In the genomic region with DNA sequence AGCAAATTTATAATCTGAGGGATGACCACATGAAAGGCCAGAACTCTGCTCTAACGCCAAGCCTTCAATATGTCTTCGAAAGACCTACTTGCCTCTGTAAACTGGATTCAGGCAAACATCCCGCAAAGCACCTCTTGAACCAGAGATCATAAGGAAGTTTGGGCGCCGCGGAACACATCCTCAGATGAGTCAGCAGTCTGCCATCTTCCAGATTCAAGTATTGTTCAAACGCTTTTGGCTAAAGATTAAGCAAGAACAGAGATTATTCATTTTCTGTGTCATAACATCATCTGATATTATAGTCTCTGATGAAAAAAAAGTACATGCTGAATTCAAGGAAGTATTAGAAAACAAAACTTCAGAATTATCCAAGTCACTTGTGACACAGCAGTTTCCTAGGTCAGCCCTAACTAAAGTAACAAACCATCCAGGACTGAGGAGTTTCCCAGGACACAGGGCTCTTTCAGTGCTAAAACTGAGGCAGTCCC, we compare ENCODE assay signal across 1 cellular context.
TF ChIP-seq lines count a peak whose summit lies in the region.

No MANE protein-coding gene starts in this region.

TF ChIP-seq in A549, 52 proteins besides CTCF, POLR2A, EP300 and RAD21 (continued from another document):
- TF ChIP-seq, protein P1, sequence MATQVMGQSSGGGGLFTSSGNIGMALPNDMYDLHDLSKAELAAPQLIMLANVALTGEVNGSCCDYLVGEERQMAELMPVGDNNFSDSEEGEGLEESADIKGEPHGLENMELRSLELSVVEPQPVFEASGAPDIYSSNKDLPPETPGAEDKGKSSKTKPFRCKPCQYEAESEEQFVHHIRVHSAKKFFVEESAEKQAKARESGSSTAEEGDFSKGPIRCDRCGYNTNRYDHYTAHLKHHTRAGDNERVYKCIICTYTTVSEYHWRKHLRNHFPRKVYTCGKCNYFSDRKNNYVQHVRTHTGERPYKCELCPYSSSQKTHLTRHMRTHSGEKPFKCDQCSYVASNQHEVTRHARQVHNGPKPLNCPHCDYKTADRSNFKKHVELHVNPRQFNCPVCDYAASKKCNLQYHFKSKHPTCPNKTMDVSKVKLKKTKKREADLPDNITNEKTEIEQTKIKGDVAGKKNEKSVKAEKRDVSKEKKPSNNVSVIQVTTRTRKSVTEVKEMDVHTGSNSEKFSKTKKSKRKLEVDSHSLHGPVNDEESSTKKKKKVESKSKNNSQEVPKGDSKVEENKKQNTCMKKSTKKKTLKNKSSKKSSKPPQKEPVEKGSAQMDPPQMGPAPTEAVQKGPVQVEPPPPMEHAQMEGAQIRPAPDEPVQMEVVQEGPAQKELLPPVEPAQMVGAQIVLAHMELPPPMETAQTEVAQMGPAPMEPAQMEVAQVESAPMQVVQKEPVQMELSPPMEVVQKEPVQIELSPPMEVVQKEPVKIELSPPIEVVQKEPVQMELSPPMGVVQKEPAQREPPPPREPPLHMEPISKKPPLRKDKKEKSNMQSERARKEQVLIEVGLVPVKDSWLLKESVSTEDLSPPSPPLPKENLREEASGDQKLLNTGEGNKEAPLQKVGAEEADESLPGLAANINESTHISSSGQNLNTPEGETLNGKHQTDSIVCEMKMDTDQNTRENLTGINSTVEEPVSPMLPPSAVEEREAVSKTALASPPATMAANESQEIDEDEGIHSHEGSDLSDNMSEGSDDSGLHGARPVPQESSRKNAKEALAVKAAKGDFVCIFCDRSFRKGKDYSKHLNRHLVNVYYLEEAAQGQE (IDR thresholded peaks at IDR 0.05): no peak
- TF ChIP-seq GATA3 (IDR thresholded peaks at IDR 0.05; ENCODE audit: borderline replicate concordance) (peak; percentile 40; the same call in 1 of the 2 replicates), TFCP2L1 (CRISPR knock-in tag; IDR thresholded peaks at IDR 0.05) (no peak), JUNB (IDR thresholded peaks at IDR 0.05) (peak; percentile 92), CEBPB (IDR thresholded peaks at IDR 0.05) (peak; percentile 85 to 86)
- TF ChIP-seq, protein P2, sequence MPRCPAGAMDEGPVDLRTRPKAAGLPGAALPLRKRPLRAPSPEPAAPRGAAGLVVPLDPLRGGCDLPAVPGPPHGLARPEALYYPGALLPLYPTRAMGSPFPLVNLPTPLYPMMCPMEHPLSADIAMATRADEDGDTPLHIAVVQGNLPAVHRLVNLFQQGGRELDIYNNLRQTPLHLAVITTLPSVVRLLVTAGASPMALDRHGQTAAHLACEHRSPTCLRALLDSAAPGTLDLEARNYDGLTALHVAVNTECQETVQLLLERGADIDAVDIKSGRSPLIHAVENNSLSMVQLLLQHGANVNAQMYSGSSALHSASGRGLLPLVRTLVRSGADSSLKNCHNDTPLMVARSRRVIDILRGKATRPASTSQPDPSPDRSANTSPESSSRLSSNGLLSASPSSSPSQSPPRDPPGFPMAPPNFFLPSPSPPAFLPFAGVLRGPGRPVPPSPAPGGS (IDR thresholded peaks at IDR 0.05): 0 out of 3 replicates have a peak, but pooled peaks have one; percentile 45
